Comparison of ENCODE assay signal across 8 cellular contexts in genomic region chr14:68779761-68780323, GRCh38. TPM values are rescaled to one million over a fixed set of nuclear protein-coding genes. Genes with fewer than 3 reads are reported as not detected.
DNase-seq lines count a peak whose midpoint lies in the region; ATAC-seq and TF ChIP-seq lines count a peak whose summit lies in the region.

No MANE protein-coding gene starts in this region.

- POLR2A ChIA-PET in activated CD4-positive, alpha-beta T cell treated with anti-CD3 and anti-CD28 coated beads for 36 hours (lab: Charles Lee), result interaction anchor here (0.7 to 3.4 kb wide), 10 partner anchors 8 to 467 kb away, joined by 3 to 39 read pairs (median 4); partner anchors contain the start of gene ZFP36L1

- CTCF ChIA-PET in activated CD4-positive, alpha-beta T cell treated with anti-CD3 and anti-CD28 coated beads for 36 hours (lab: Charles Lee), result interaction anchor here (0.5 to 2.7 kb wide), 17 partner anchors 8 to 836 kb away, joined by 3 to 18 read pairs (median 3); no protein-coding TSS in a partner anchor

- no peaks in the 10 kb centered on the region for H3K27me3 Mint-ChIP-seq in activated CD4-positive, alpha-beta T cell treated with anti-CD3 and anti-CD28 coated beads for 36 hours
- no peaks in the 10 kb centered on the region for H3K27me3 Mint-ChIP-seq in effector memory CD8-positive, alpha-beta T cell
- no peaks in the 10 kb centered on the region for H3K27me3 Mint-ChIP-seq in progenitor cell of endocrine pancreas
- H3K27me3 Mint-ChIP-seq in neural progenitor cell (ENCODE audit: insufficient read depth, low read depth), result peaks cover 14% of the 10 kb centered on the region

- H3K27me3 ChIP-seq in neural progenitor cell, result no peaks in the 10 kb centered on the region

- H3K4me1 Mint-ChIP-seq in activated CD4-positive, alpha-beta T cell treated with anti-CD3 and anti-CD28 coated beads for 36 hours, result peaks cover 77% of the 10 kb centered on the region
- H3K4me1 Mint-ChIP-seq in effector memory CD8-positive, alpha-beta T cell (ENCODE audit: low read depth in 2 of 2), result peaks cover 51 to 66% of the 10 kb centered on the region in 2 donors
- H3K4me1 Mint-ChIP-seq in progenitor cell of endocrine pancreas (ENCODE audit: low read depth) (peaks cover 35% of the 10 kb centered on the region), neural progenitor cell (peaks cover 47% of the 10 kb centered on the region)

- peak; percentile 50 for ATAC-seq in activated CD4-positive, alpha-beta T cell treated with anti-CD3 and anti-CD28 coated beads for 36 hours
- ATAC-seq in effector memory CD8-positive, alpha-beta T cell (replicated peaks), result peak; percentile 64
- ATAC-seq in HG03354 (IDR thresholded peaks at IDR 0.05; ENCODE audit: poor library complexity, severe bottlenecking, unreplicated experiment), result no peak
- no peak for ATAC-seq in GM19035 (IDR thresholded peaks at IDR 0.05; ENCODE audit: unreplicated experiment)

- peaks cover 15% of the 10 kb centered on the region for H3K4me1 ChIP-seq in neural progenitor cell

- H3K9me3 ChIP-seq in neural progenitor cell (ENCODE audit: low read depth), result no peaks in the 10 kb centered on the region

- no peak overlapping the region for H3K27ac ChIP-seq in neural progenitor cell

- H3K79me2 ChIP-seq in neural progenitor cell (ENCODE audit: low read depth), result no peaks in the 10 kb centered on the region

- peak overlapping the region; percentile 61 for H3K4me3 Mint-ChIP-seq in activated CD4-positive, alpha-beta T cell treated with anti-CD3 and anti-CD28 coated beads for 36 hours
- peak overlapping the region; percentile 80 to 81 for H3K4me3 Mint-ChIP-seq in effector memory CD8-positive, alpha-beta T cell
- no peak overlapping the region for H3K4me3 Mint-ChIP-seq in progenitor cell of endocrine pancreas (ENCODE audit: low read depth)
- H3K4me3 Mint-ChIP-seq in neural progenitor cell, result no peak overlapping the region

- intact Hi-C loops in activated CD4-positive, alpha-beta T cell treated with anti-CD3 and anti-CD28 coated beads for 36 hours (cut with DNase I, micrococcal nuclease), result loop anchor here (1.0 to 5.0 kb wide), 5 partner anchors 15 to 293 kb away; no protein-coding TSS in a partner anchor

- H3K4me2 ChIP-seq in neural progenitor cell, result no peak overlapping the region

- H3K36me3 Mint-ChIP-seq in activated CD4-positive, alpha-beta T cell treated with anti-CD3 and anti-CD28 coated beads for 36 hours (ENCODE audit: low read depth), result peaks cover 2% of the 10 kb centered on the region
- peaks cover 12% of the 10 kb centered on the region for H3K36me3 Mint-ChIP-seq in effector memory CD8-positive, alpha-beta T cell (ENCODE audit: insufficient read depth)
- H3K36me3 Mint-ChIP-seq in progenitor cell of endocrine pancreas (ENCODE audit: insufficient read depth) (peaks cover under 1% of the 10 kb centered on the region), neural progenitor cell (no peaks in the 10 kb centered on the region)

- H3K9ac ChIP-seq in neural progenitor cell, result no peak overlapping the region

- no peak overlapping the region for H3K4me3 ChIP-seq in neural progenitor cell

- no peaks in the 10 kb centered on the region for H3K36me3 ChIP-seq in neural progenitor cell

- peaks cover 6% of the 10 kb centered on the region for H3F3A ChIP-seq in neural progenitor cell (ENCODE audit: low read depth)

- H4K20me1 ChIP-seq in neural progenitor cell (ENCODE audit: low read depth), result no peaks in the 10 kb centered on the region

- H3K27ac Mint-ChIP-seq in activated CD4-positive, alpha-beta T cell treated with anti-CD3 and anti-CD28 coated beads for 36 hours, result peak overlapping the region; percentile 92
- peak overlapping the region; percentile 90 to 97 for H3K27ac Mint-ChIP-seq in effector memory CD8-positive, alpha-beta T cell
- H3K27ac Mint-ChIP-seq in progenitor cell of endocrine pancreas (peak overlapping the region; percentile 84), neural progenitor cell (no peak overlapping the region)

- TF ChIP-seq CTCF in progenitor cell of endocrine pancreas (IDR thresholded peaks at IDR 0.05; ENCODE audit: unreplicated experiment), result no peak
- no peak for TF ChIP-seq CTCF in neural progenitor cell (IDR thresholded peaks at IDR 0.05)

- DNase-seq in ELR (ENCODE audit: low read depth) (peak; percentile 95), progenitor cell of endocrine pancreas (ENCODE audit: low spot score, unreplicated experiment) (no peak), neural progenitor cell (ENCODE audit: low spot score) (no peak), SK-N-DZ (ENCODE audit: low spot score) (no peak)
- DNase-seq in activated CD4-positive, alpha-beta T cell treated with anti-CD3 and anti-CD28 coated beads for 36 hours, result peak; percentile 68
- peak; percentile 55 to 62 (median 60) for DNase-seq in effector memory CD8-positive, alpha-beta T cell

- no peak overlapping the region for H2AFZ ChIP-seq in neural progenitor cell (replicated peaks)

- H3K9me3 Mint-ChIP-seq in activated CD4-positive, alpha-beta T cell treated with anti-CD3 and anti-CD28 coated beads for 36 hours (ENCODE audit: low read depth), result peaks cover 6% of the 10 kb centered on the region
- H3K9me3 Mint-ChIP-seq in effector memory CD8-positive, alpha-beta T cell, result no peaks in the 10 kb centered on the region
- peaks cover 7% of the 10 kb centered on the region for H3K9me3 Mint-ChIP-seq in progenitor cell of endocrine pancreas (ENCODE audit: low read depth)
- H3K9me3 Mint-ChIP-seq in neural progenitor cell, result peaks cover 2% of the 10 kb centered on the region

RNA-seq across cellular contexts. Expression of gene ZFP36L1, which starts 13.0 kb away (rescaled TPM):
- 10 to 100 TPM; 72.1 to 96.9 TPM for total RNA-seq in activated CD4-positive, alpha-beta T cell treated with anti-CD3 and anti-CD28 coated beads for 36 hours
- total RNA-seq in progenitor cell of endocrine pancreas (325 and 368 TPM in 2 replicates), neural progenitor cell (ENCODE audit: low replicate concordance) (42.9 and 95.5 TPM in 2 replicates)
- polyA plus RNA-seq in SK-N-DZ (2014; cell fraction: cytosol; rRNA removed), result 1.4 and 3.7 TPM in 2 replicates
- polyA plus RNA-seq in SK-N-DZ (2014; cell fraction: nucleus; rRNA removed), result 0.45 and 0.78 TPM in 2 replicates

Comparison
In these comparisons a context has a peak if more than half of its experiments do, and no peak if none do; other contexts are left out.
1. DNase-seq: peak in ELR (single experiment), activated CD4-positive, alpha-beta T cell treated with anti-CD3 and anti-CD28 coated beads for 36 hours (single experiment) and effector memory CD8-positive, alpha-beta T cell (3 of 3); none in progenitor cell of endocrine pancreas (single experiment), neural progenitor cell (single experiment) and SK-N-DZ (single experiment).
2. ATAC-seq: peak in activated CD4-positive, alpha-beta T cell treated with anti-CD3 and anti-CD28 coated beads for 36 hours (single experiment) and effector memory CD8-positive, alpha-beta T cell (single experiment); none in HG03354 (single experiment) and GM19035 (single experiment).
3. H3K4me3 Mint-ChIP-seq: peak in activated CD4-positive, alpha-beta T cell treated with anti-CD3 and anti-CD28 coated beads for 36 hours (single experiment) and effector memory CD8-positive, alpha-beta T cell (2 of 2); none in progenitor cell of endocrine pancreas (single experiment) and neural progenitor cell (single experiment).